9 cellular contexts compared by ENCODE assay signal in the genomic region with DNA sequence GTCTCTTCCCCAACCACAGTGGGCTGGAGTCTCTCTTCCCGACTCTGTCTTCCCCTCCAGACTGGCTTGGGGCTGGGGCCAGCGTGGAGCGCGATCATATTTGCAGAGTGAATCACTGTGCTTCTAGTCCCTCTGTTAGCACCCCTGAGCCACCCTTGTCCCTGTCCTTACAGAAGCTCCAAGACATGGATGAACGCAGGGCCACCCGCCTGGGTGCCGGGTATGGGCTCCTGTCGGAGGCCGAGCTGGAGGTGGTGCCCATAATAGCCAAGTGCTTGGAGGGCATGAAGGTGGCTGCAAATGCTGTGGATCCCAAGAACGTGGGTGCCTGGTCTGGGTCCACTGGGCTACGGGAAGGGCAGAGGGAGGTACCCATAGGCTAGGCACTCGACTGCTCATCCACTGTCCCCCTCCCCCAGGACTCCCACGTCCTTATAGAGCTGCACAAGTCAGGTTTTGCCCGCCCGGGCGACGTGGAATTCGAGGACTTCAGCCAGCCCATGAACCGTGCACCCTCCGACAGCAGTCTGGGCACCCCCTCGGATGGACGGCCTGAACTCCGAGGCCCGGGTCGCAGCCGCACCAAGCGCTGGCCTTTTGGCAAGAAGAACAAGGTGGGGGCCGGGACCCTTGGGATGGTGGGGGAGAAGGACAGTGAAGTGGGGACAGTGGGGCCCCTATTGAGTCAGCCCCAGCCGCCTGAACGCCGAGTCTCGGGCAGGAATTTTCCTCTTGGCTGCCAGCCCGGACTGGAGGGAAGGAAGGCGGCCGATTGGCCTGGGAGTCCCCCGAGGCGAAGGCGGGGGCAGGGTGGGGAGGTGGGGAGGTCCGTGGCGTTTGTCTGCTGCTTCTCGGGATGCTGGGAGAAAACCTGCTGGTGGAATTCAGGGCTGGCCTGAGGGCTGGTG. TPM values are rescaled to one million over a fixed set of nuclear protein-coding genes. Genes with fewer than 3 reads are reported as not detected.
A peak's percentile ranks its signal among the peaks of the same experiment; 100 is the strongest.
DNase-seq lines count a peak whose midpoint lies in the region; ATAC-seq and TF ChIP-seq lines count a peak whose summit lies in the region.
"Had no signal": no experiment of that assay in that cellular context is flagged by ENCODE, and none has a peak within 500 bp of the region (broad histone marks: within the 10 kb centered on the region; RNA-seq: fewer than 3 reads in every experiment).

No MANE protein-coding gene starts in this region.

- TF ChIP-seq CTCF in WI38 (IDR thresholded peaks at IDR 0.05; ENCODE audit: low read depth, low read length) (no peak), sigmoid colon (IDR thresholded peaks at IDR 0.05) (no peak)

- peak; percentile 84 to 90 for ATAC-seq in left cardiac atrium

- no peak for TF ChIP-seq EP300 in sigmoid colon (IDR thresholded peaks at IDR 0.05)

- no peaks in the 10 kb centered on the region for H3K27me3 ChIP-seq in sigmoid colon

- no peak for TF ChIP-seq POLR2A in sigmoid colon (IDR thresholded peaks at IDR 0.05)

- H3K36me3 ChIP-seq in sigmoid colon: peaks cover 16 to 61% (median 38%) of the 10 kb centered on the region in 4 donors

- intact Hi-C loops in left cardiac atrium (cut with DNase I): loop anchor here in 1 of 2 donors (5.0 kb wide), 1 partner anchor 118 kb away; no protein-coding TSS in a partner anchor
- intact Hi-C loops in sigmoid colon (cut with DNase I): no loop called here

- in situ Hi-C loops in G401 (cut with HindIII; ENCODE audit: low sequenced_read_pairs): no loop called here

- peak overlapping the region; percentile 87 to 97 (median 88) for H3K27ac ChIP-seq in sigmoid colon

- H3K9me3 ChIP-seq in sigmoid colon: no peaks in the 10 kb centered on the region

- peaks cover 0 to 59% (median 43%) of the 10 kb centered on the region in 4 donors for H3K4me1 ChIP-seq in sigmoid colon

- DNase-seq in GM04504 (ENCODE audit: low read depth) (peak; percentile 64), left cardiac atrium (peak; percentile 91), sigmoid colon (peak; percentile 97), cerebellar nuclear complex (lab: John Stamatoyannopoulos, UW) (no peak), NCI-H2196 treated with DMSO at 0.1 percent for 48 hours (lab: John Stamatoyannopoulos, UW; ENCODE audit: unreplicated experiment) (no peak), G401 (ENCODE audit: low spot score) (no peak)
- no peak for DNase-seq in stimulated activated CD4-positive, alpha-beta T cell treated with anti-CD3 and anti-CD28 coated beads, Interleukin-2, amount 100 ng/mL, for 24 hours
- DNase-seq: naive B cell had no signal

- peak overlapping the region; percentile 29 for H3K4me3 ChIP-seq in WI38 (ENCODE audit: low read depth, low read length)
- peak overlapping the region in 3 of 4 donors; percentile 16 to 32 (median 26) for H3K4me3 ChIP-seq in sigmoid colon

- 26 to 55% methylated on average over 41 of the region's 41 CpGs for WGBS in sigmoid colon, 2 donors

RNA-seq across cellular contexts. Expression of gene TRIP10, which starts 5.2 kb away (rescaled TPM):
- 10 to 100 TPM; 67.5 to 74.0 TPM for total RNA-seq in left cardiac atrium
- total RNA-seq in sigmoid colon: 100 to 1,000 TPM in 1 of 4 donors, 10 to 100 TPM in 3; 73.1 to 117 (median 90.1) TPM
- polyA plus RNA-seq in sigmoid colon: 10 to 100 TPM; 49.5 to 76.7 (median 70.3) TPM
- 74.8 and 108 TPM in 2 replicates for total RNA-seq in G401 (2014; rRNA removed; shearing (Covaris generic))

RNA-seq across cellular contexts. Expression of gene GPR108, which starts 7.3 kb away (rescaled TPM):
- total RNA-seq in left cardiac atrium (10 to 100 TPM; 25.7 to 35.4 TPM), sigmoid colon (10 to 100 TPM; 44.5 to 67.3 (median 58.8) TPM)
- polyA plus RNA-seq in sigmoid colon: 10 to 100 TPM; 39.0 to 91.1 (median 53.4) TPM
- total RNA-seq in G401 (2014; rRNA removed; shearing (Covaris generic)): 27.5 and 34.7 TPM in 2 replicates

RNA-seq across cellular contexts. Expression of gene SH2D3A, which starts 22.6 kb away (rescaled TPM):
- total RNA-seq in left cardiac atrium (under 1 TPM; 0.47 to 0.65 TPM), sigmoid colon (under 1 TPM in 1 of 4 donors, not detected in 3; 0.66 TPM)
- 10 to 100 TPM; 23.8 to 42.7 (median 30.0) TPM for polyA plus RNA-seq in sigmoid colon
- total RNA-seq in G401 (2014; rRNA removed; shearing (Covaris generic)): 12.2 and 16.1 TPM in 2 replicates

RNA-seq across cellular contexts. Expression of gene C3, which starts 24.2 kb away (rescaled TPM):
- total RNA-seq in left cardiac atrium: 1,000 to 10,000 TPM in 1 of 2 donors, 100 to 1,000 TPM in 1; 373 to 1,073 TPM
- 1,000 to 10,000 TPM in 1 of 4 donors, 100 to 1,000 TPM in 3; 317 to 1,284 (median 452) TPM for total RNA-seq in sigmoid colon
- 100 to 1,000 TPM in 1 of 3 donors, 10 to 100 TPM in 1, 1 to 10 TPM in 1; 9.0 to 313 (median 66.7) TPM for polyA plus RNA-seq in sigmoid colon
- 2.1 and 2.3 TPM in 2 replicates for total RNA-seq in G401 (2014; rRNA removed; shearing (Covaris generic))

RNA-seq across cellular contexts. Expression of gene VAV1, which starts 27.9 kb away (rescaled TPM):
- total RNA-seq in left cardiac atrium (1 to 10 TPM; 3.9 to 7.4 TPM), sigmoid colon (1 to 10 TPM; 3.0 to 4.6 (median 4.3) TPM)
- 10 to 100 TPM in 1 of 3 donors, 1 to 10 TPM in 2; 2.4 to 18.9 (median 3.7) TPM for polyA plus RNA-seq in sigmoid colon
- total RNA-seq in G401 (2014; rRNA removed; shearing (Covaris generic)): not detected in 2 replicates

Comparison
In these comparisons a context has a peak if more than half of its experiments do, and no peak if none do; other contexts are left out.
1. DNase-seq: peak in GM04504 (single experiment), left cardiac atrium (single experiment) and sigmoid colon (single experiment); none in cerebellar nuclear complex (0 of 2), NCI-H2196 treated with DMSO at 0.1 percent for 48 hours (single experiment), stimulated activated CD4-positive, alpha-beta T cell treated with anti-CD3 and anti-CD28 coated beads, Interleukin-2, amount 100 ng/mL, for 24 hours (0 of 2) and G401 (single experiment).